ENCODE assay signal across 1 cellular context in genomic region chr17:41340934-41341861, GRCh38.
TF ChIP-seq lines count a peak whose summit lies in the region.

No MANE protein-coding gene starts in this region.

TF ChIP-seq in SK-N-SH, 30 proteins besides CTCF, POLR2A, EP300 and RAD21:
- TF ChIP-seq MXI1 (IDR thresholded peaks at IDR 0.05; ENCODE audit: low read depth, low read length) = no peak
